In the genomic region with DNA sequence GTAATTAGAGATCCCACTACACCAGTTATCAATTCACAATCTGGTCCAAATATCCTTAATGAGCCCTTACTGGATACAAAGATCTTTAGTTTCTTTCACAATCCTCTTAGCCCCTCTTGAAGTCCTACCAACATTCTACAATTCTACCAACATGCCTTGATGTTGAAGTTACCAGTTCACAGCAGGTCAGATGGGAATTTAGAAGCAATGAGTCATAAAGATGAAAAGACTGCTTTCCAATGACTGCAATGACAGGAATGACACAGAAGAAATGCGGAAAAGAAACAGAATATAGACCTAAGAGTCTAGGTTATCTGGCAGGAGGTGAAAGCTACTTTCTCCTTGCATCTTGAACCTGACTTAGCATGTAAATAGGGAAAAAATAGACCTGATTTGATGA, we compare ENCODE assay signal across 12 cellular contexts. TPM values are rescaled to one million over a fixed set of nuclear protein-coding genes. Genes with fewer than 3 reads are reported as not detected.
A peak's percentile ranks its signal among the peaks of the same experiment; 100 is the strongest.
DNase-seq lines count a peak whose midpoint lies in the region; ATAC-seq, FAIRE-seq and TF ChIP-seq lines count a peak whose summit lies in the region.
"Had no signal": no experiment of that assay in that cellular context is flagged by ENCODE, and none has a peak within 500 bp of the region (broad histone marks: within the 10 kb centered on the region; RNA-seq: fewer than 3 reads in every experiment).

No MANE protein-coding gene starts in this region.

- H3K4me1 ChIP-seq in HCT116 (ENCODE audit: control insufficient read depth in 1 of 2, insufficient read depth in 2 of 2, low read length in 2 of 2) (peaks cover 55 to 65% of the 10 kb centered on the region in 2 experiments), thyroid gland (no peaks in the 10 kb centered on the region), esophagus squamous epithelium (no peaks in the 10 kb centered on the region)

- H3K79me2 ChIP-seq in HCT116 (ENCODE audit: insufficient read depth, low read length), result peaks cover 79% of the 10 kb centered on the region

- H3K4me3 ChIP-seq in HCT116 (replicated peaks in 1 of 2; ENCODE audit: low read depth in 1 of 2, low read length in 2 of 2), result peak overlapping the region in 1 of 2 experiments; percentile 25; a peak in 2 of 4 replicates
- H3K4me3 ChIP-seq in thyroid gland (replicated peaks in 1 of 3), result no peak overlapping the region
- no peak overlapping the region for H3K4me3 ChIP-seq in esophagus squamous epithelium
- H3K4me3 ChIP-seq: BLaER1 had no signal

- H3K36me3 Mint-ChIP-seq in activated T-helper 17 cell treated with anti-CD3 and anti-CD28 coated beads, Interleukin-2, amount 50 U/mL, for 72 hours (ENCODE audit: low read depth), result peaks cover 68% of the 10 kb centered on the region

- no peaks in the 10 kb centered on the region for H3K9me3 ChIP-seq in HCT116 (ENCODE audit: control insufficient read depth in 1 of 2, insufficient read depth in 1 of 2, low read depth in 1 of 2, low read length in 2 of 2)
- no peaks in the 10 kb centered on the region for H3K9me3 ChIP-seq in thyroid gland
- no peaks in the 10 kb centered on the region for H3K9me3 ChIP-seq in esophagus squamous epithelium
- H3K9me3 ChIP-seq: BLaER1 had no signal

- H3K27ac ChIP-seq in HCT116 (ENCODE audit: low read depth, low read length) (peak overlapping the region; percentile 97), thyroid gland (no peak overlapping the region), esophagus squamous epithelium (no peak overlapping the region)
- H3K27ac ChIP-seq: BLaER1 had no signal

- no peaks in the 10 kb centered on the region for H4K20me1 ChIP-seq in HCT116 (ENCODE audit: insufficient read depth)
- H4K20me1 ChIP-seq: BLaER1 had no signal

- H3K27ac Mint-ChIP-seq in activated T-helper 17 cell treated with anti-CD3 and anti-CD28 coated beads, Interleukin-2, amount 50 U/mL, for 72 hours, result no peak overlapping the region

- ATAC-seq in HCT116 (peak; percentile 88), GM18873 (IDR thresholded peaks at IDR 0.05; ENCODE audit: low FRiP score, unreplicated experiment) (no peak)
- no peak for ATAC-seq in activated T-helper 17 cell treated with anti-CD3 and anti-CD28 coated beads, Interleukin-2, amount 50 U/mL, for 72 hours (replicated peaks)
- ATAC-seq: right cardiac atrium had no signal

- H3K27me3 Mint-ChIP-seq in activated T-helper 17 cell treated with anti-CD3 and anti-CD28 coated beads, Interleukin-2, amount 50 U/mL, for 72 hours, result no peaks in the 10 kb centered on the region

- RAD21 ChIA-PET in HCT116 (lab: Charles Lee; ENCODE audit: low non-redundant PET in 1 of 2, low total read pairs in 2 of 2, uncharacterized antibody in 2 of 2, unreplicated experiment in 2 of 2), result no interaction called here

- WGBS in thyroid gland, 2 donors, result 91 to 98% methylated on average over 1 of the region's 1 CpG
- 47 to 63% methylated on average over 1 of the region's 1 CpG for WGBS in esophagus squamous epithelium, 2 donors

- peak overlapping the region; percentile 52 for H3K4me2 ChIP-seq in HCT116 (ENCODE audit: low read length)
- H3K4me2 ChIP-seq: BLaER1 had no signal

- peak; percentile 94 for DNase-seq in HCT116 (ENCODE audit: low read depth, low spot score)
- peak; percentile 78 for DNase-seq in amniotic epithelial cell (ENCODE audit: low read depth)
- DNase-seq in iris pigment epithelial cell (ENCODE audit: low read depth), result peak; percentile 90
- no peak for DNase-seq in thyroid gland
- no peak for DNase-seq in esophagus squamous epithelium (lab: John Stamatoyannopoulos, UW)
- DNase-seq: amniotic stem cell, NCI-H510A treated with DMSO at 0.1 percent for 48 hours, right cardiac atrium had no signal

- TF ChIP-seq RAD21 in HCT116 (IDR thresholded peaks at IDR 0.05; ENCODE audit: low read depth), result 0 out of 2 replicates have a peak, but pooled peaks have one; percentile 31

- intact Hi-C loops in HCT116 (cut with micrococcal nuclease), result loop anchor here (5.0 kb wide), 3 partner anchors 111 to 251 kb away; no protein-coding TSS in a partner anchor
- intact Hi-C loops in thyroid gland (cut with DNase I), result no loop called here
- intact Hi-C loops in esophagus squamous epithelium (cut with DNase I), result no loop called here

- no TSS peak for BruUV-seq in HCT116 (replicated peaks; lab: Mats Ljungman, UMichigan)

- no peak overlapping the region for H2AFZ ChIP-seq in HCT116 (ENCODE audit: low read depth, low read length, poor library complexity, severe bottlenecking)

- H3K9ac ChIP-seq in HCT116 (ENCODE audit: low read length), result peak overlapping the region; percentile 57
- H3K9ac ChIP-seq: BLaER1 had no signal

- TF ChIP-seq CTCF in HCT116 (IDR thresholded peaks at IDR 0.05 in 2 of 3, conservative IDR thresholded peaks at IDR 0.05 in 1 of 3; ENCODE audit: borderline replicate concordance in 1 of 3, insufficient read depth in 1 of 3, low read depth in 2 of 3, low read length in 2 of 3) (no peak), thyroid gland (IDR thresholded peaks at IDR 0.05) (no peak), esophagus squamous epithelium (IDR thresholded peaks at IDR 0.05) (no peak)

- no peaks in the 10 kb centered on the region for H3K4me1 Mint-ChIP-seq in activated T-helper 17 cell treated with anti-CD3 and anti-CD28 coated beads, Interleukin-2, amount 50 U/mL, for 72 hours

- H3K36me3 ChIP-seq in HCT116 (ENCODE audit: control insufficient read depth in 1 of 2, insufficient read depth in 2 of 2, low read length in 2 of 2), result peaks cover 0 to 20% of the 10 kb centered on the region in 2 experiments; a peak in 2 of 4 replicates
- H3K36me3 ChIP-seq in thyroid gland, result peaks cover 0 to 3% of the 10 kb centered on the region in 2 donors
- H3K36me3 ChIP-seq in esophagus squamous epithelium, result peaks cover 0 to 36% (median 0%) of the 10 kb centered on the region in 3 donors

- no peaks in the 10 kb centered on the region for H3K9me3 Mint-ChIP-seq in activated T-helper 17 cell treated with anti-CD3 and anti-CD28 coated beads, Interleukin-2, amount 50 U/mL, for 72 hours

- H3K4me3 Mint-ChIP-seq in activated T-helper 17 cell treated with anti-CD3 and anti-CD28 coated beads, Interleukin-2, amount 50 U/mL, for 72 hours, result no peak overlapping the region

- FAIRE-seq in A204.1 (lab: Jason Lieb, UNC), result peak; percentile 100

- TF ChIP-seq POLR2A in HCT116 (IDR thresholded peaks at IDR 0.05; ENCODE audit: borderline replicate concordance, extremely low read depth, insufficient read depth, insufficient read length), result no peak
- TF ChIP-seq POLR2A in thyroid gland (IDR thresholded peaks at IDR 0.05), result no peak
- TF ChIP-seq POLR2A in esophagus squamous epithelium (IDR thresholded peaks at IDR 0.05), result no peak

- H3K9me2 ChIP-seq in HCT116 (ENCODE audit: insufficient read depth), result no peaks in the 10 kb centered on the region

- CTCF ChIA-PET in HCT116 (lab: Charles Lee), result interaction anchor here (1.0 kb wide), 1 partner anchor 15 kb away, joined by 3 read pairs; no protein-coding TSS in a partner anchor

- no peaks in the 10 kb centered on the region for H3K27me3 ChIP-seq in HCT116 (ENCODE audit: insufficient read depth, low read length)
- H3K27me3 ChIP-seq in thyroid gland, result no peaks in the 10 kb centered on the region
- no peaks in the 10 kb centered on the region for H3K27me3 ChIP-seq in esophagus squamous epithelium
- H3K27me3 ChIP-seq: BLaER1 had no signal

- POLR2A ChIA-PET in HCT116 (lab: Charles Lee), result interaction anchor here (0.7 kb wide), 1 partner anchor 106 kb away, joined by 3 read pairs; no protein-coding TSS in a partner anchor

TF ChIP-seq in HCT116, 20 proteins besides CTCF, POLR2A, EP300 and RAD21 (continues in another document):
- TF ChIP-seq REST (IDR thresholded peaks at IDR 0.05; ENCODE audit: low read depth) (no peak), SIN3A (IDR thresholded peaks at IDR 0.05; ENCODE audit: low read depth) (peak; percentile 98), EZH2phosphoT487 (IDR thresholded peaks at IDR 0.05; ENCODE audit: borderline replicate concordance) (no peak), ZFX (IDR thresholded peaks at IDR 0.05) (no peak)
- TF ChIP-seq, protein P1, sequence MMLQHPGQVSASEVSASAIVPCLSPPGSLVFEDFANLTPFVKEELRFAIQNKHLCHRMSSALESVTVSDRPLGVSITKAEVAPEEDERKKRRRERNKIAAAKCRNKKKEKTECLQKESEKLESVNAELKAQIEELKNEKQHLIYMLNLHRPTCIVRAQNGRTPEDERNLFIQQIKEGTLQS (IDR thresholded peaks at IDR 0.05), result peak; percentile 53; the same call in 1 of the 2 replicates

RNA-seq across cellular contexts. Expression of gene RTTN, which starts 24.5 kb away (rescaled TPM):
- 41.2 TPM for total RNA-seq in HCT116 (2021; ENCODE audit: unreplicated experiment)
- 10.7 and 14.0 TPM in 2 replicates for polyA plus RNA-seq in HCT116 (2012)
- total RNA-seq in thyroid gland, result 10 to 100 TPM; 12.6 to 34.6 (median 19.3) TPM
- total RNA-seq in activated T-helper 17 cell treated with anti-CD3 and anti-CD28 coated beads, Interleukin-2, amount 50 U/mL, for 72 hours, result 10 to 100 TPM; 36.4 to 45.6 TPM
- 10 to 100 TPM in 2 of 4 donors, 1 to 10 TPM in 2; 4.1 to 14.4 (median 9.2) TPM for total RNA-seq in esophagus squamous epithelium

Comparison
In these comparisons a context has a peak if more than half of its experiments do, and no peak if none do; other contexts are left out.
1. DNase-seq: peak in HCT116 (single experiment), amniotic epithelial cell (single experiment) and iris pigment epithelial cell (single experiment); none in thyroid gland (0 of 2) and esophagus squamous epithelium (single experiment).